Comparison of ENCODE assay signal across 5 cellular contexts in the genomic region with DNA sequence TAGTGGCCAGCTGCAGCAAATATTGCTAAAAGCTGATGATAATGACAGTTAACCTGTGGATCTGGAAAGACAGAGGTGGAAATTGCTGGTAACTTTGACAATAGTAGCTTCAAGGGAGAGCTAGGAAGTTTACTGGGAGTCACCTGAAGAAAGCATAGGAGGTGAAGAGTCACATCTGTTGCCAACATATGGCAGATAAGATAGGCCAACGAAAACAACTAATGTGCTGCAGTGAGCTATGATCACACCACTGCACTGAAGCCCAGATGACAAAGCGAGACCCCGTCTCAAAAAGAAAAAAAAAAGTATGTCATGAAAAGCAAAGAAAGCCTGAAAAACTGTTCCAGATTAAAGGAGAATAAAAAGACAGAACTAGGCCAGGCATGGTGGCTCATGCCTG.
"Had no signal": no experiment of that assay in that cellular context is flagged by ENCODE, and none has a peak within 500 bp of the region (broad histone marks: within the 10 kb centered on the region; RNA-seq: fewer than 3 reads in every experiment).

No MANE protein-coding gene starts in this region.

- H3K27ac Mint-ChIP-seq: GM23338, H9 had no signal

- H3K36me3 Mint-ChIP-seq: IgD-negative memory B cell had no signal

- ATAC-seq: GM23338, HepG2 had no signal

- DNase-seq: H9, HCEC 1CT had no signal

- H3K4me3 ChIP-seq: GM23338 had no signal

- H3K4me3 Mint-ChIP-seq: GM23338, H9, IgD-negative memory B cell had no signal
